10 cellular contexts compared by ENCODE assay signal in the genomic region with DNA sequence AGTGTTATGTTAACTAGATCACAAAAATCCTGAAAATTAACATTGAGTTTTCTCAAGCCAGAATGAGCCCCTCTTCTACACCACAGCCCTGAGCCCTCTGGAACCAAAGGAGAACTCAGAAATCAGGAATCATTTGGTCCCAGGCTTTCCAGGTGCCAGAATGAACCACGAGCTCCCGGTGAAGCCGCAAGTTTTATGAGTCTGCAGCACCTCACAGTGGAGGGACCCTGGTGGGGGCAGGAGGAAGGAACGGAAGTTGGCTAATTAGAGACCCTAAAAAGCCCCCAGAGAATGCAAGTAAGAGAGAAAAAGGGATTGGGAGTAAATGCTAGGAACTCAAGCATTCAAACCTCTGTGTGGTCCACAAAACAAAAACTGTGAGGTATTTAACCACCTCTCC. TPM values are rescaled to one million over a fixed set of nuclear protein-coding genes. Genes with fewer than 3 reads are reported as not detected.
DNase-seq lines count a peak whose midpoint lies in the region; ATAC-seq and TF ChIP-seq lines count a peak whose summit lies in the region.
"Had no signal": no experiment of that assay in that cellular context is flagged by ENCODE, and none has a peak within 500 bp of the region (broad histone marks: within the 10 kb centered on the region; RNA-seq: fewer than 3 reads in every experiment).

No MANE protein-coding gene starts in this region.

- no peaks in the 10 kb centered on the region for H3K79me1 ChIP-seq in neuronal stem cell (ENCODE audit: low read depth, low read length)

- H3K18ac ChIP-seq in neuronal stem cell (ENCODE audit: low read length), result no peak overlapping the region

- CTCF ChIA-PET in activated CD4-positive, alpha-beta T cell treated with anti-CD3 and anti-CD28 coated beads for 36 hours (lab: Charles Lee), result interaction anchor here (1.0 kb wide), 1 partner anchor 15 kb away, joined by 4 read pairs; no protein-coding TSS in a partner anchor
- CTCF ChIA-PET in activated CD4-positive, alpha-beta T cell treated with anti-CD3 and anti-CD28 coated beads, Interleukin-2, amount 10 ng/mL, durations not matched to agents 7 days and 5 days (lab: Charles Lee), result no interaction called here

- no CpG with 5 or more reads among the region's 4 CpGs for WGBS in neuronal stem cell (ENCODE audit: extremely low coverage in 2 of 2, insufficient read length in 2 of 2, insufficient replicate concordance in 1 of 2), 2 donors

- H3K4ac ChIP-seq in neuronal stem cell (ENCODE audit: low read length), result no peak overlapping the region

- H3K14ac ChIP-seq in neuronal stem cell (ENCODE audit: low read length), result no peak overlapping the region

- no peak overlapping the region for H3K9ac ChIP-seq in neuronal stem cell (ENCODE audit: low read depth, low read length, poor library complexity)
- H3K9ac ChIP-seq: KMS-11 had no signal

- no peaks in the 10 kb centered on the region for H3K9me3 Mint-ChIP-seq in activated CD4-positive, alpha-beta T cell treated with anti-CD3 and anti-CD28 coated beads for 36 hours (ENCODE audit: low read depth)
- no peaks in the 10 kb centered on the region for H3K9me3 Mint-ChIP-seq in activated CD4-positive, alpha-beta T cell treated with anti-CD3 and anti-CD28 coated beads, Interleukin-2, amount 10 ng/mL, durations not matched to agents 7 days and 5 days
- no peaks in the 10 kb centered on the region for H3K9me3 Mint-ChIP-seq in chondrocyte (ENCODE audit: low read depth)

- peaks cover 0 to 3% (median 0%) of the 10 kb centered on the region in 3 experiments for H3K27me3 ChIP-seq in neuronal stem cell (ENCODE audit: control insufficient read depth in 3 of 3, insufficient read depth in 3 of 3, low read depth in 1 of 3, low read length in 3 of 3)

- no peak overlapping the region for H2BK12ac ChIP-seq in neuronal stem cell (ENCODE audit: low read length)

- no peak overlapping the region for H2BK15ac ChIP-seq in neuronal stem cell (ENCODE audit: low read length)

- H3K27ac ChIP-seq in neuronal stem cell (replicated peaks; ENCODE audit: low read length), result no peak overlapping the region
- H3K27ac ChIP-seq: KMS-11 had no signal

- H3K36me3 Mint-ChIP-seq in activated CD4-positive, alpha-beta T cell treated with anti-CD3 and anti-CD28 coated beads for 36 hours (ENCODE audit: low read depth), result no peaks in the 10 kb centered on the region
- H3K36me3 Mint-ChIP-seq in activated CD4-positive, alpha-beta T cell treated with anti-CD3 and anti-CD28 coated beads, Interleukin-2, amount 10 ng/mL, durations not matched to agents 7 days and 5 days (ENCODE audit: low read depth), result peaks cover 5% of the 10 kb centered on the region
- no peaks in the 10 kb centered on the region for H3K36me3 Mint-ChIP-seq in chondrocyte (ENCODE audit: low read depth)

- H4K8ac ChIP-seq in neuronal stem cell (ENCODE audit: low read depth, low read length), result no peak overlapping the region

- H4K91ac ChIP-seq in neuronal stem cell (ENCODE audit: low read depth, low read length, poor library complexity), result no peak overlapping the region

- H2BK120ac ChIP-seq in neuronal stem cell (ENCODE audit: low read depth, low read length), result no peak overlapping the region

- no peak overlapping the region for H2BK5ac ChIP-seq in neuronal stem cell (ENCODE audit: low read length)

- TF ChIP-seq CTCF in chondrocyte (IDR thresholded peaks at IDR 0.05), result peak; percentile 62

- peaks cover 68% of the 10 kb centered on the region for H3K4me1 Mint-ChIP-seq in activated CD4-positive, alpha-beta T cell treated with anti-CD3 and anti-CD28 coated beads for 36 hours
- peaks cover 39% of the 10 kb centered on the region for H3K4me1 Mint-ChIP-seq in activated CD4-positive, alpha-beta T cell treated with anti-CD3 and anti-CD28 coated beads, Interleukin-2, amount 10 ng/mL, durations not matched to agents 7 days and 5 days
- peaks cover 18% of the 10 kb centered on the region for H3K4me1 Mint-ChIP-seq in chondrocyte (ENCODE audit: low read depth)

- intact Hi-C loops in activated CD4-positive, alpha-beta T cell treated with anti-CD3 and anti-CD28 coated beads for 36 hours (cut with DNase I, micrococcal nuclease), result no loop called here

- no peak overlapping the region for H3K4me2 ChIP-seq in neuronal stem cell (ENCODE audit: insufficient read depth, low read length, poor library complexity, severe bottlenecking)
- H3K4me2 ChIP-seq: KMS-11 had no signal

- no peak overlapping the region for H3K4me3 ChIP-seq in neuronal stem cell (ENCODE audit: low read length in 2 of 2)

- POLR2A ChIA-PET in activated CD4-positive, alpha-beta T cell treated with anti-CD3 and anti-CD28 coated beads for 36 hours (lab: Charles Lee), result no interaction called here
- POLR2A ChIA-PET in activated CD4-positive, alpha-beta T cell treated with anti-CD3 and anti-CD28 coated beads, Interleukin-2, amount 10 ng/mL, durations not matched to agents 7 days and 5 days (lab: Charles Lee), result no interaction called here

- H3K36me3 ChIP-seq in neuronal stem cell (replicated peaks in 1 of 2; ENCODE audit: control insufficient read depth in 2 of 2, insufficient read depth in 2 of 2, low read length in 2 of 2), result no peaks in the 10 kb centered on the region

- H3K9me3 ChIP-seq in neuronal stem cell (replicated peaks in 1 of 2; ENCODE audit: control insufficient read depth in 2 of 2, insufficient read depth in 1 of 2, low read depth in 1 of 2, low read length in 2 of 2), result no peaks in the 10 kb centered on the region

- H3K4me1 ChIP-seq in neuronal stem cell (ENCODE audit: control insufficient read depth in 2 of 2, insufficient read depth in 1 of 2, low read depth in 1 of 2, low read length in 2 of 2), result no peaks in the 10 kb centered on the region

- no peak overlapping the region for H3K4me3 Mint-ChIP-seq in activated CD4-positive, alpha-beta T cell treated with anti-CD3 and anti-CD28 coated beads for 36 hours
- no peak overlapping the region for H3K4me3 Mint-ChIP-seq in activated CD4-positive, alpha-beta T cell treated with anti-CD3 and anti-CD28 coated beads, Interleukin-2, amount 10 ng/mL, durations not matched to agents 7 days and 5 days
- no peak overlapping the region for H3K4me3 Mint-ChIP-seq in chondrocyte (ENCODE audit: unreplicated experiment)

- no peak overlapping the region for H2AFZ ChIP-seq in neuronal stem cell (ENCODE audit: low read length)

- no peak for DNase-seq in activated CD4-positive, alpha-beta T cell treated with anti-CD3 and anti-CD28 coated beads for 36 hours
- no peak for DNase-seq in activated CD4-positive, alpha-beta T cell treated with anti-CD3 and anti-CD28 coated beads, Interleukin-2, amount 10 ng/mL, durations not matched to agents 7 days and 5 days
- DNase-seq in NCI-H1694 treated with DMSO at 0.1 percent for 48 hours (lab: John Stamatoyannopoulos, UW) (peak; percentile 88), chondrocyte (ENCODE audit: low spot score) (no peak), neuronal stem cell (ENCODE audit: low spot score) (peak; percentile 18), GM19240 (ENCODE audit: insufficient read length, low spot score) (no peak)
- DNase-seq: retina had no signal

- no peak overlapping the region for H2AK5ac ChIP-seq in neuronal stem cell (ENCODE audit: low read depth, low read length)

- peak overlapping the region; percentile 98 for H3K27ac Mint-ChIP-seq in activated CD4-positive, alpha-beta T cell treated with anti-CD3 and anti-CD28 coated beads for 36 hours
- H3K27ac Mint-ChIP-seq in activated CD4-positive, alpha-beta T cell treated with anti-CD3 and anti-CD28 coated beads, Interleukin-2, amount 10 ng/mL, durations not matched to agents 7 days and 5 days, result no peak overlapping the region
- no peak overlapping the region for H3K27ac Mint-ChIP-seq in chondrocyte (ENCODE audit: unreplicated experiment)

- ATAC-seq in activated CD4-positive, alpha-beta T cell treated with anti-CD3 and anti-CD28 coated beads for 36 hours, result no peak
- ATAC-seq in HG03439 (IDR thresholded peaks at IDR 0.05; ENCODE audit: unreplicated experiment) (no peak), GM21825 (IDR thresholded peaks at IDR 0.05; ENCODE audit: unreplicated experiment) (no peak)

- H3K27me3 Mint-ChIP-seq in activated CD4-positive, alpha-beta T cell treated with anti-CD3 and anti-CD28 coated beads for 36 hours, result no peaks in the 10 kb centered on the region
- no peaks in the 10 kb centered on the region for H3K27me3 Mint-ChIP-seq in activated CD4-positive, alpha-beta T cell treated with anti-CD3 and anti-CD28 coated beads, Interleukin-2, amount 10 ng/mL, durations not matched to agents 7 days and 5 days
- no peaks in the 10 kb centered on the region for H3K27me3 Mint-ChIP-seq in chondrocyte (ENCODE audit: low read depth)

- no peak overlapping the region for H3K23ac ChIP-seq in neuronal stem cell (ENCODE audit: low read depth, low read length, poor library complexity)

RNA-seq across cellular contexts. Expression of gene BCL2L14, which starts 52.9 kb away (rescaled TPM):
- 1 to 10 TPM; 7.3 to 7.7 TPM for total RNA-seq in activated CD4-positive, alpha-beta T cell treated with anti-CD3 and anti-CD28 coated beads for 36 hours
- 1 to 10 TPM; 6.5 to 8.0 TPM for total RNA-seq in activated CD4-positive, alpha-beta T cell treated with anti-CD3 and anti-CD28 coated beads, Interleukin-2, amount 10 ng/mL, durations not matched to agents 7 days and 5 days
- total RNA-seq in chondrocyte, result not detected in 3 replicates
- not detected for polyA plus RNA-seq in neuronal stem cell (2013, experiment 1 of 2)
- polyA plus RNA-seq in neuronal stem cell (2013, experiment 2 of 2), result not detected

Comparison
In these comparisons a context has a peak if more than half of its experiments do, and no peak if none do; other contexts are left out.
1. DNase-seq: peak in NCI-H1694 treated with DMSO at 0.1 percent for 48 hours (single experiment) and neuronal stem cell (single experiment); none in activated CD4-positive, alpha-beta T cell treated with anti-CD3 and anti-CD28 coated beads for 36 hours (single experiment), activated CD4-positive, alpha-beta T cell treated with anti-CD3 and anti-CD28 coated beads, Interleukin-2, amount 10 ng/mL, durations not matched to agents 7 days and 5 days (single experiment), chondrocyte (single experiment) and GM19240 (single experiment).